In the genomic region with DNA sequence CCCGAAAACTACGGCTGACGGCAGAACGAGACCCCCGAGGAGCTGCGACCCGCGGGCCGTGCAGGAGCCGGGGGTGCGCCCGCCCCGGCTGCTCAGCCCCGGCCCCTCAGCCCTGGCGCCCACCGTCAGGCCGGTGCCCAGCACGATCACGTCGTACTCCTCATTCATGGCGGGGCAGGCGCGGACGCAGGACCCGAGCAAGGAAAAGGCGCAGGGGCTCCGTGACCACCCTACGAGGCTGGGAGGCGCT, we compare ENCODE assay signal across 8 cellular contexts. TPM values are rescaled to one million over a fixed set of nuclear protein-coding genes. Genes with fewer than 3 reads are reported as not detected.
DNase-seq lines count a peak whose midpoint lies in the region; ATAC-seq and TF ChIP-seq lines count a peak whose summit lies in the region.

No MANE protein-coding gene starts in this region.

- TF ChIP-seq CTCF in 22Rv1 (IDR thresholded peaks at IDR 0.05) (no peak), body of pancreas (IDR thresholded peaks at IDR 0.05) (no peak), lower lobe of right lung (IDR thresholded peaks at IDR 0.05) (no peak)

- 0 to 1% methylated on average over 15 to 29 of the region's 29 CpGs for WGBS in body of pancreas, 2 donors
- WGBS in urinary bladder = 0% methylated on average over 29 of the region's 29 CpGs

- H3K4me3 ChIP-seq in body of pancreas = peak overlapping the region; percentile 71 to 92
- H3K4me3 ChIP-seq in lower lobe of right lung = peak overlapping the region; percentile 90
- peak overlapping the region; percentile 95 for H3K4me3 ChIP-seq in urinary bladder (ENCODE audit: low read depth, low read length)

- H3K36me3 ChIP-seq in body of pancreas (replicated peaks in 1 of 2; ENCODE audit: insufficient read depth in 1 of 2, low read depth in 2 of 2) (no peaks in the 10 kb centered on the region), lower lobe of right lung (no peaks in the 10 kb centered on the region), urinary bladder (ENCODE audit: insufficient read depth) (no peaks in the 10 kb centered on the region)

- H3K27me3 ChIP-seq in body of pancreas (no peaks in the 10 kb centered on the region), lower lobe of right lung (ENCODE audit: low read depth) (no peaks in the 10 kb centered on the region)

- DNase-seq in body of pancreas (no peak), lower lobe of right lung (no peak), NAMALWA (ENCODE audit: low spot score) (no peak), DMS153 treated with DMSO at 0.1 percent for 48 hours (lab: John Stamatoyannopoulos, UW; ENCODE audit: unreplicated experiment) (no peak)

- H3K27ac ChIP-seq in 22Rv1 = peak overlapping the region; percentile 98
- peak overlapping the region; percentile 74 to 100 (median 98) for H3K27ac ChIP-seq in body of pancreas
- peak overlapping the region; percentile 97 for H3K27ac ChIP-seq in lower lobe of right lung
- peak overlapping the region; percentile 98 for H3K27ac ChIP-seq in urinary bladder (ENCODE audit: low read depth)

- H3K9me3 ChIP-seq in body of pancreas (no peaks in the 10 kb centered on the region), lower lobe of right lung (no peaks in the 10 kb centered on the region)

- peaks cover 46% of the 10 kb centered on the region for H3K4me1 ChIP-seq in body of pancreas
- peaks cover 44% of the 10 kb centered on the region for H3K4me1 ChIP-seq in lower lobe of right lung
- H3K4me1 ChIP-seq in urinary bladder (ENCODE audit: insufficient read depth) = no peaks in the 10 kb centered on the region

- intact Hi-C loops in body of pancreas (cut with DNase I) = no loop called here
- intact Hi-C loops in lower lobe of right lung (cut with DNase I) = no loop called here

- TF ChIP-seq POLR2A in body of pancreas (IDR thresholded peaks at IDR 0.05) = no peak

- ATAC-seq in GM19455 (IDR thresholded peaks at IDR 0.05; ENCODE audit: unreplicated experiment) (peak; percentile 27), HG03460 (IDR thresholded peaks at IDR 0.05; ENCODE audit: unreplicated experiment) (peak; percentile 16), body of pancreas (peak; percentile 24), lower lobe of right lung (peak; percentile 60 to 62)

RNA-seq across cellular contexts. Expression of a gene that starts 0.2 kb away (rescaled TPM):
- total RNA-seq in body of pancreas (100 to 1,000 TPM; 179 to 185 TPM), lower lobe of right lung (192 TPM), urinary bladder (385 TPM)
- 140 TPM for polyA plus RNA-seq in urinary bladder
